ENCODE assay signal across 1 cellular context in the genomic region with DNA sequence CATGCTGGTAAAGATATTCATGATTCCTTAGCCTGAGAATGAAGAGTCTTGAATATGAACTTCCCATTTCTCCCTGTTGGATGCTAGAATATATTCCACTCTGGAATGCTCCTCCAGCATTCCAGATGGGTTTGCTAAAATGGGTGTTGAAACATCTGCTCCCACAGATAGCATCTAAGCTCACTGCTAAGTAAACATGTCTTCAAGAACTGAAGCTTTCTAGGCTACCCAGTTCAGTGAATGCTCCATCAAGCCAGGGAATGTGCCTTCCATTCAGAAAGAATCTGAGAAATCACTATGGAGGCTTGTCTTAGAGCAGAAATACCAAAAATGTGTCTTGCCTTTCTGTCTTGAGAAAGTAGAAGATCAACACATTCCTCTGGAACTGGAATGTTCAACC.
TF ChIP-seq lines count a peak whose summit lies in the region.

No MANE protein-coding gene starts in this region.

TF ChIP-seq in GM23338, 12 proteins besides CTCF, POLR2A, EP300 and RAD21 (continued from another document):
- TF ChIP-seq, protein P1, sequence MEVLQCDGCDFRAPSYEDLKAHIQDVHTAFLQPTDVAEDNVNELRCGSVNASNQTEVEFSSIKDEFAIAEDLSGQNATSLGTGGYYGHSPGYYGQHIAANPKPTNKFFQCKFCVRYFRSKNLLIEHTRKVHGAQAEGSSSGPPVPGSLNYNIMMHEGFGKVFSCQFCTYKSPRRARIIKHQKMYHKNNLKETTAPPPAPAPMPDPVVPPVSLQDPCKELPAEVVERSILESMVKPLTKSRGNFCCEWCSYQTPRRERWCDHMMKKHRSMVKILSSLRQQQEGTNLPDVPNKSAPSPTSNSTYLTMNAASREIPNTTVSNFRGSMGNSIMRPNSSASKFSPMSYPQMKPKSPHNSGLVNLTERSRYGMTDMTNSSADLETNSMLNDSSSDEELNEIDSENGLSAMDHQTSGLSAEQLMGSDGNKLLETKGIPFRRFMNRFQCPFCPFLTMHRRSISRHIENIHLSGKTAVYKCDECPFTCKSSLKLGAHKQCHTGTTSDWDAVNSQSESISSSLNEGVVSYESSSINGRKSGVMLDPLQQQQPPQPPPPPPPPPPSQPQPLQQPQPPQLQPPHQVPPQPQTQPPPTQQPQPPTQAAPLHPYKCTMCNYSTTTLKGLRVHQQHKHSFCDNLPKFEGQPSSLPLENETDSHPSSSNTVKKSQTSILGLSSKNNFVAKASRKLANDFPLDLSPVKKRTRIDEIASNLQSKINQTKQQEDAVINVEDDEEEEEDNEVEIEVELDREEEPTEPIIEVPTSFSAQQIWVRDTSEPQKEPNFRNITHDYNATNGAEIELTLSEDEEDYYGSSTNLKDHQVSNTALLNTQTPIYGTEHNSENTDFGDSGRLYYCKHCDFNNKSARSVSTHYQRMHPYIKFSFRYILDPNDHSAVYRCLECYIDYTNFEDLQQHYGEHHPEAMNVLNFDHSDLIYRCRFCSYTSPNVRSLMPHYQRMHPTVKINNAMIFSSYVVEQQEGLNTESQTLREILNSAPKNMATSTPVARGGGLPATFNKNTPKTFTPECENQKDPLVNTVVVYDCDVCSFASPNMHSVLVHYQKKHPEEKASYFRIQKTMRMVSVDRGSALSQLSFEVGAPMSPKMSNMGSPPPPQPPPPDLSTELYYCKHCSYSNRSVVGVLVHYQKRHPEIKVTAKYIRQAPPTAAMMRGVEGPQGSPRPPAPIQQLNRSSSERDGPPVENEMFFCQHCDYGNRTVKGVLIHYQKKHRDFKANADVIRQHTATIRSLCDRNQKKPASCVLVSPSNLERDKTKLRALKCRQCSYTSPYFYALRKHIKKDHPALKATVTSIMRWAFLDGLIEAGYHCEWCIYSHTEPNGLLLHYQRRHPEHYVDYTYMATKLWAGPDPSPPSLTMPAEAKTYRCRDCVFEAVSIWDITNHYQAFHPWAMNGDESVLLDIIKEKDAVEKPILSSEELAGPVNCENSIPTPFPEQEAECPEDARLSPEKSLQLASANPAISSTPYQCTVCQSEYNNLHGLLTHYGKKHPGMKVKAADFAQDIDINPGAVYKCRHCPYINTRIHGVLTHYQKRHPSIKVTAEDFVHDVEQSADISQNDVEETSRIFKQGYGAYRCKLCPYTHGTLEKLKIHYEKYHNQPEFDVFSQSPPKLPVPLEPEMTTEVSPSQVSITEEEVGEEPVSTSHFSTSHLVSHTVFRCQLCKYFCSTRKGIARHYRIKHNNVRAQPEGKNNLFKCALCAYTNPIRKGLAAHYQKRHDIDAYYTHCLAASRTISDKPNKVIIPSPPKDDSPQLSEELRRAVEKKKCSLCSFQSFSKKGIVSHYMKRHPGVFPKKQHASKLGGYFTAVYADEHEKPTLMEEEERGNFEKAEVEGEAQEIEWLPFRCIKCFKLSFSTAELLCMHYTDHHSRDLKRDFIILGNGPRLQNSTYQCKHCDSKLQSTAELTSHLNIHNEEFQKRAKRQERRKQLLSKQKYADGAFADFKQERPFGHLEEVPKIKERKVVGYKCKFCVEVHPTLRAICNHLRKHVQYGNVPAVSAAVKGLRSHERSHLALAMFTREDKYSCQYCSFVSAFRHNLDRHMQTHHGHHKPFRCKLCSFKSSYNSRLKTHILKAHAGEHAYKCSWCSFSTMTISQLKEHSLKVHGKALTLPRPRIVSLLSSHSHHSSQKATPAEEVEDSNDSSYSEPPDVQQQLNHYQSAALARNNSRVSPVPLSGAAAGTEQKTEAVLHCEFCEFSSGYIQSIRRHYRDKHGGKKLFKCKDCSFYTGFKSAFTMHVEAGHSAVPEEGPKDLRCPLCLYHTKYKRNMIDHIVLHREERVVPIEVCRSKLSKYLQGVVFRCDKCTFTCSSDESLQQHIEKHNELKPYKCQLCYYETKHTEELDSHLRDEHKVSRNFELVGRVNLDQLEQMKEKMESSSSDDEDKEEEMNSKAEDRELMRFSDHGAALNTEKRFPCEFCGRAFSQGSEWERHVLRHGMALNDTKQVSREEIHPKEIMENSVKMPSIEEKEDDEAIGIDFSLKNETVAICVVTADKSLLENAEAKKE (CRISPR knock-in tag; IDR thresholded peaks at IDR 0.05) = no peak
- TF ChIP-seq CREB1 (CRISPR knock-in tag; IDR thresholded peaks at IDR 0.05; ENCODE audit: low read depth) = no peak
